25 cellular contexts compared by ENCODE assay signal in genomic region chr1:196385109-196385508, GRCh38.
"Had no signal": no experiment of that assay in that cellular context is flagged by ENCODE, and none has a peak within 500 bp of the region (broad histone marks: within the 10 kb centered on the region; RNA-seq: fewer than 3 reads in every experiment).

No MANE protein-coding gene starts in this region.

- H3K4me1 ChIP-seq: pancreas, prostate gland, spleen, tibial nerve, upper lobe of left lung, vagina had no signal

- H3K27me3 ChIP-seq: pancreas, spleen, tibial nerve, upper lobe of left lung, vagina had no signal

- ATAC-seq: left cardiac atrium; left lobe of liver; naive thymus-derived CD4-positive, alpha-beta T cell; natural killer cell treated with Interleukin-12 subunit alpha and Interleukin-12 subunit beta and Interleukin-15 and Interleukin-18, amount 100 ng/mL, for 72 hours; pancreas; sciatic nerve; stimulated activated memory B cell treated with anti-CD40 and anti-IgM and Interleukin-4, amounts not matched to agents 10 μg/mL and 1 μg/mL and 100 μg/mL, for 72 hours; stimulated activated naive CD8-positive, alpha-beta T cell treated with anti-CD3 and anti-CD28 coated beads, Interleukin-15, amount 100 ng/mL, for 72 hours had no signal

- H3K27ac ChIP-seq: pancreas, prostate gland, spleen, tibial nerve, upper lobe of left lung, vagina had no signal

- H3K4me3 ChIP-seq: lung, pancreas, prostate gland, spleen, tibial nerve, upper lobe of left lung, vagina had no signal

- DNase-seq: hippocampal formation; kidney glomerular epithelial cell; left cardiac atrium; mesendoderm; naive thymus-derived CD4-positive, alpha-beta T cell; nucleus accumbens; pancreas; small intestine; spleen; stimulated activated CD4-positive, alpha-beta T cell treated with anti-CD3 and anti-CD28 coated beads, Interleukin-2, amount 100 ng/mL, for 48 hours; stimulated activated CD4-positive, alpha-beta T cell treated with anti-CD3 and anti-CD28 coated beads, Interleukin-4, amount 100 ng/mL, for 4 hours; stimulated activated CD8-positive, alpha-beta memory T cell treated with anti-CD3 and anti-CD28 coated beads, Interleukin-4, amount 100 ng/mL, for 48 hours; stimulated activated naive CD4-positive, alpha-beta T cell treated with Interleukin-2 at 50 U/mL for 16 hours; stimulated activated naive CD8-positive, alpha-beta T cell treated with anti-CD3 and anti-CD28 coated beads, Interleukin-15, amount 100 ng/mL, for 72 hours; substantia nigra; upper lobe of left lung had no signal

- H3K36me3 ChIP-seq: pancreas, prostate gland, spleen, tibial nerve, upper lobe of left lung, vagina had no signal

- H3K9me3 ChIP-seq: pancreas, prostate gland, spleen, tibial nerve, upper lobe of left lung, vagina had no signal

- FAIRE-seq: keratinocyte, pancreas, small intestine had no signal
